Comparison of ENCODE assay signal across 8 cellular contexts in the genomic region with DNA sequence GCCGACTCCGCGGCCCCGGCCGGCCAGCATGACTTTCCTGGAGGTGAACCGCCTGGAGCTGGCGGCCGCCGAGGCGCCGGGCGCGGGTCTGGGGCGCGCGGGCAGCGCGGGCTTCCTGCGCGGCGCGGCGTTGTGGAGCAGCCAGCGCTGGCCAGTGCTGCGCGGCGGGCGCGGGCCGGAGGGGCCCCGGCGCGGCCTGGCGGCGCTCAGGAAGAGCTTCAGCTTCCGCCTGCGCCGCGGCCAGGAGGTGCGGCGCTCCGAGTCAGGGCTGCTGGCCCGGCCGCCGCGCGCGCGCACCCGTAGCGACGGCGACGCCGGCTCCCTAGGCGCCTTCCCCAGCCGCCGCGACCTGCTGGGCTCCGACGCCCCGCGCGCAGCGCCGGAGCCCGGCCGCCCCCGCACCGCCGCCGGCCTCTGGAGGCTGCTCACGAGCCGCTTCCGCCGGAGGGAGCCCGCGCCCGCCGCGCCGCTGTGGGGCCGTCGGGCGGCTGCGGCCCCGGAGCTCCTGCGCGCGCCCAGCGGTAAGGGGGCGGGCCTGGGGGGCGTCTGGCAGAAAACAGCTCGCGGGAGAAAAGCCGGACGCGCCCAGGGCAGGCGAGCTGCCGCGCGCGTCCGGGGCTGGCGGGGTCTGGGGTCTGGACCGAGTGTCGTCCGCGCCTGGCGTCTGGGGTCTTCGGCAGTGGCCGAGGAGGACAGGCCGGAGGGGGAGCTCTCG. TPM values are rescaled to one million over a fixed set of nuclear protein-coding genes. Genes with fewer than 3 reads are reported as not detected.
A peak's percentile ranks its signal among the peaks of the same experiment; 100 is the strongest.
DNase-seq lines count a peak whose midpoint lies in the region; ATAC-seq lines count a peak whose summit lies in the region.

No MANE protein-coding gene starts in this region.

- H3K9me2 ChIP-seq in GM23248 (ENCODE audit: insufficient read depth), result no peaks in the 10 kb centered on the region

- ATAC-seq in left ventricle myocardium superior (peak; percentile 48), GM18858 (IDR thresholded peaks at IDR 0.05; ENCODE audit: unreplicated experiment) (no peak)

- H3K4me3 ChIP-seq in GM23248, result no peak overlapping the region

- intact Hi-C loops in left ventricle myocardium superior (cut with micrococcal nuclease), result no loop called here

- no peak overlapping the region for H2AFZ ChIP-seq in GM23248

- no peaks in the 10 kb centered on the region for H3K27me3 ChIP-seq in GM23248 (replicated peaks; ENCODE audit: insufficient read depth)

- H3K79me2 ChIP-seq in GM23248 (ENCODE audit: insufficient read depth), result peaks cover 58% of the 10 kb centered on the region

- DNase-seq in GM23248 (peak; percentile 70), activated T-cell treated with anti-CD3 and anti-CD28 coated beads for 48 hours (ENCODE audit: low read depth) (peak; percentile 38), left ventricle myocardium superior (peak; percentile 60), KG1 (lab: John Stamatoyannopoulos, UW) (no peak), 8988T (no peak), SKM-1 (lab: John Stamatoyannopoulos, UW; ENCODE audit: unreplicated experiment) (no peak)
- DNase-seq in stimulated activated CD4-positive, alpha-beta T cell treated with anti-CD3 and anti-CD28 coated beads, Interleukin-4, amount 100 ng/mL, for 24 hours, result peak; percentile 13

- in situ Hi-C loops in GM23248 (cut with MboI), result no loop called here

- H3K4me2 ChIP-seq in GM23248 (ENCODE audit: unreplicated experiment), result no peak overlapping the region

- no peak overlapping the region for H3K27ac ChIP-seq in GM23248

- peaks cover 13% of the 10 kb centered on the region for H3F3A ChIP-seq in GM23248 (ENCODE audit: insufficient read depth)

- WGBS in GM23248 (ENCODE audit: low coverage in 1 of 2, low lambda C conversion rate in 2 of 2, missing lambda C conversion rate in 2 of 2), 2 experiments, result 17 to 35% methylated on average over 34 to 47 of the region's 114 CpGs

- no peaks in the 10 kb centered on the region; the same call in 1 of the 2 replicates for H3K36me3 ChIP-seq in GM23248 (ENCODE audit: low read depth)

- H3K9ac ChIP-seq in GM23248, result no peak overlapping the region

- peaks cover 13% of the 10 kb centered on the region for H3K4me1 ChIP-seq in GM23248 (ENCODE audit: insufficient read depth)

- no peaks in the 10 kb centered on the region for H4K20me1 ChIP-seq in GM23248 (ENCODE audit: insufficient read depth)

- no peaks in the 10 kb centered on the region for H3K9me3 ChIP-seq in GM23248 (ENCODE audit: low read depth)

RNA-seq across cellular contexts. Expression of a gene that starts 29.0 kb away (rescaled TPM):
- total RNA-seq in GM23248 (2014; rRNA removed; shearing (Covaris generic)), result 37.8 and 43.3 TPM in 2 replicates
- polyA plus RNA-seq in GM23248 (2016; fragmentation: Nextera tagmentation; extraction: Ambion mirVana), result 10.3 and 10.5 TPM in 2 replicates
- total RNA-seq in left ventricle myocardium superior, result 69.7 TPM

RNA-seq across cellular contexts. Expression of a gene that starts 32.0 kb away (rescaled TPM):
- total RNA-seq in GM23248 (2014; rRNA removed; shearing (Covaris generic)), result 33.6 and 43.3 TPM in 2 replicates
- 19.9 and 20.4 TPM in 2 replicates for polyA plus RNA-seq in GM23248 (2016; fragmentation: Nextera tagmentation; extraction: Ambion mirVana)
- total RNA-seq in left ventricle myocardium superior, result 38.7 TPM

RNA-seq across cellular contexts. Expression of a gene that starts 34.7 kb away (rescaled TPM):
- total RNA-seq in GM23248 (2014; rRNA removed; shearing (Covaris generic)), result 141 and 145 TPM in 2 replicates
- 109 and 111 TPM in 2 replicates for polyA plus RNA-seq in GM23248 (2016; fragmentation: Nextera tagmentation; extraction: Ambion mirVana)
- 79.4 TPM for total RNA-seq in left ventricle myocardium superior

RNA-seq across cellular contexts. Expression of a gene that starts 52.2 kb away (rescaled TPM):
- total RNA-seq in GM23248 (2014; rRNA removed; shearing (Covaris generic)), result not detected in 2 replicates
- not detected in 2 replicates for polyA plus RNA-seq in GM23248 (2016; fragmentation: Nextera tagmentation; extraction: Ambion mirVana)
- total RNA-seq in left ventricle myocardium superior, result 1.5 TPM

RNA-seq across cellular contexts. Expression of a gene that starts 55.9 kb away (rescaled TPM):
- total RNA-seq in GM23248 (2014; rRNA removed; shearing (Covaris generic)), result 80.3 and 94.6 TPM in 2 replicates
- polyA plus RNA-seq in GM23248 (2016; fragmentation: Nextera tagmentation; extraction: Ambion mirVana), result 59.4 and 61.2 TPM in 2 replicates
- total RNA-seq in left ventricle myocardium superior, result 64.1 TPM

Comparison
In these comparisons a context has a peak if more than half of its experiments do, and no peak if none do; other contexts are left out.
1. DNase-seq: peak in GM23248 (single experiment), activated T-cell treated with anti-CD3 and anti-CD28 coated beads for 48 hours (single experiment), left ventricle myocardium superior (single experiment) and stimulated activated CD4-positive, alpha-beta T cell treated with anti-CD3 and anti-CD28 coated beads, Interleukin-4, amount 100 ng/mL, for 24 hours (single experiment); none in KG1 (single experiment), 8988T (single experiment) and SKM-1 (single experiment).